Comparison of ENCODE assay signal across 1 cellular context in the genomic region with DNA sequence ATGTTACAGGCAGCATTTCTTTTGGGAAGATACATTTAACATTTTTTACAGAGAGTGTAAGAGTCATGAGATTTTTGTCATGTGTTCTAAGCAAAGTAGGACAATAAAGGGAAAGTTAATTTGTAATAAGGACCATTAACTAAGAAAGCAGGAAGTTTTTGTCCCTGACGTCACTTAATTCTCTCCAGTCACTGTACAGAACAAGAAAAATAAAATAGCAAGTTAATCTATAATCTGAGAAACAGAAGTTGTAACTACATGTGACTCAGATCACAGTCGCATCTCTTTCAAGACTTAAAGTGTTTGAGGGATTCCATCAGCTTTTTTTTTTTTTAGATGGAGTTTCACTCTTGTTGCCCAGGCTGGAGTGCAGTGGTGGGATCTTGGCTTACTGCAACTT.
A peak's percentile ranks its signal among the peaks of the same experiment; 100 is the strongest.
TF ChIP-seq lines count a peak whose summit lies in the region.

No MANE protein-coding gene starts in this region.

TF ChIP-seq in GM12878, 131 proteins besides CTCF, POLR2A, EP300 and RAD21:
- TF ChIP-seq ESRRA (IDR thresholded peaks at IDR 0.05; ENCODE audit: low read length) (no peak), ATF7 (IDR thresholded peaks at IDR 0.05; ENCODE audit: low read depth) (peak; percentile 78), NFYA (IDR thresholded peaks at IDR 0.05; ENCODE audit: borderline replicate concordance, low read depth, low read length) (no peak)
- TF ChIP-seq, protein P1, sequence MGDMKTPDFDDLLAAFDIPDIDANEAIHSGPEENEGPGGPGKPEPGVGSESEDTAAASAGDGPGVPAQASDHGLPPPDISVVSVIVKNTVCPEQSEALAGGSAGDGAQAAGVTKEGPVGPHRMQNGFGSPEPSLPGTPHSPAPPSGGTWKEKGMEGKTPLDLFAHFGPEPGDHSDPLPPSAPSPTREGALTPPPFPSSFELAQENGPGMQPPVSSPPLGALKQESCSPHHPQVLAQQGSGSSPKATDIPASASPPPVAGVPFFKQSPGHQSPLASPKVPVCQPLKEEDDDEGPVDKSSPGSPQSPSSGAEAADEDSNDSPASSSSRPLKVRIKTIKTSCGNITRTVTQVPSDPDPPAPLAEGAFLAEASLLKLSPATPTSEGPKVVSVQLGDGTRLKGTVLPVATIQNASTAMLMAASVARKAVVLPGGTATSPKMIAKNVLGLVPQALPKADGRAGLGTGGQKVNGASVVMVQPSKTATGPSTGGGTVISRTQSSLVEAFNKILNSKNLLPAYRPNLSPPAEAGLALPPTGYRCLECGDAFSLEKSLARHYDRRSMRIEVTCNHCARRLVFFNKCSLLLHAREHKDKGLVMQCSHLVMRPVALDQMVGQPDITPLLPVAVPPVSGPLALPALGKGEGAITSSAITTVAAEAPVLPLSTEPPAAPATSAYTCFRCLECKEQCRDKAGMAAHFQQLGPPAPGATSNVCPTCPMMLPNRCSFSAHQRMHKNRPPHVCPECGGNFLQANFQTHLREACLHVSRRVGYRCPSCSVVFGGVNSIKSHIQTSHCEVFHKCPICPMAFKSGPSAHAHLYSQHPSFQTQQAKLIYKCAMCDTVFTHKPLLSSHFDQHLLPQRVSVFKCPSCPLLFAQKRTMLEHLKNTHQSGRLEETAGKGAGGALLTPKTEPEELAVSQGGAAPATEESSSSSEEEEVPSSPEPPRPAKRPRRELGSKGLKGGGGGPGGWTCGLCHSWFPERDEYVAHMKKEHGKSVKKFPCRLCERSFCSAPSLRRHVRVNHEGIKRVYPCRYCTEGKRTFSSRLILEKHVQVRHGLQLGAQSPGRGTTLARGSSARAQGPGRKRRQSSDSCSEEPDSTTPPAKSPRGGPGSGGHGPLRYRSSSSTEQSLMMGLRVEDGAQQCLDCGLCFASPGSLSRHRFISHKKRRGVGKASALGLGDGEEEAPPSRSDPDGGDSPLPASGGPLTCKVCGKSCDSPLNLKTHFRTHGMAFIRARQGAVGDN (IDR thresholded peaks at IDR 0.05) = no peak
TF ChIP-seq in GM12878: peak in this region for 1.
